In the genomic region with DNA sequence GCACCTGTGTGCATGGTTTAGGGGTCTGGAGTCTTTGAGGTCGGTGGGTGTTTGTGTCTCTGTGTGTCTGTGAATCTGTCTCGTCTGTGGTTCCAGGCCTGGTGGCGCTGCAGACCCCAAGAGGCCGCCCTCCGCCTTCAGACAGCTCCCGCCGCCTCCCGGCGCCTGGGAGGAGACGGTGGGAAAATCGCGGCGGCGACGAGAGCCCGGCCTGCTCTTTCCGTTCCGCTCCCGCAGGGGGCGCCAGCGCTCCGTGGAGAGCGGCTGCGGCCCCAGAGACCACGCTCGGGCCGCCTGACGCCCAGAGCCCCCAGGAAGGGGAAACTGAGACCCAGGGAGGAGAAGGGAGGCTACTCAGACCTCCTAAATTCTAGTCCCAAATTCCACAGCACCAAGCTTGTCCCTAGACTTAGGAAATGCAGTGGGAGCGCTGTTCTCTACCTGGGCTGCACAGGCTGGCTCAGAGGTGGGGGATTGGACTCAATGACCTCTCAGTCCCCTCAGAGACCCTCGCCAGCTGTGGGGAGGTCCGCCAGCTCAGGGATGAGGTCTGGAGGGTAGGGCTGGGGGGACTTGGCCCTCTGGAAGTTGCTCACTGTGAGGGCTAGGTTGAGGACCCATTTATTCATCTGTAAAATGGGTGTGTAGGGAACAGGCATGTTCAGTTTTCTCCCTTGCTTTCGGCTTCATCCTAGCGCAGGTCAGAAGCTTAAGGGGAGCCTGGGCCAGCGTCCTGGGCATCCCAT, we compare ENCODE assay signal across 8 cellular contexts. TPM values are rescaled to one million over a fixed set of nuclear protein-coding genes. Genes with fewer than 3 reads are reported as not detected.
A peak's percentile ranks its signal among the peaks of the same experiment; 100 is the strongest.
DNase-seq lines count a peak whose midpoint lies in the region; ATAC-seq and TF ChIP-seq lines count a peak whose summit lies in the region.

No MANE protein-coding gene starts in this region.

- H3K9me3 ChIP-seq in CD4-positive, CD25-positive, alpha-beta regulatory T cell (ENCODE audit: control insufficient read depth in 2 of 2, low read length in 2 of 2), result no peaks in the 10 kb centered on the region
- H3K9me3 ChIP-seq in Peyer's patch (no peaks in the 10 kb centered on the region), smooth muscle cell (replicated peaks; ENCODE audit: low read depth) (no peaks in the 10 kb centered on the region)

- H3K4me2 ChIP-seq in smooth muscle cell, result peak overlapping the region; percentile 59

- no peak overlapping the region for H3K27ac Mint-ChIP-seq in CD4-positive, CD25-positive, alpha-beta regulatory T cell
- H3K27ac Mint-ChIP-seq in activated naive CD8-positive, alpha-beta T cell treated with anti-CD3 and anti-CD28 coated beads, Interleukin-2, amount 10 ng/mL, durations not matched to agents 7 days and 5 days, result no peak overlapping the region

- H3K4me1 Mint-ChIP-seq in CD4-positive, CD25-positive, alpha-beta regulatory T cell, result peaks cover 0 to 10% (median under 1%) of the 10 kb centered on the region in 4 donors
- no peaks in the 10 kb centered on the region for H3K4me1 Mint-ChIP-seq in activated naive CD8-positive, alpha-beta T cell treated with anti-CD3 and anti-CD28 coated beads, Interleukin-2, amount 10 ng/mL, durations not matched to agents 7 days and 5 days

- WGBS in smooth muscle cell (ENCODE audit: low lambda C conversion rate), result 13% methylated on average over 33 of the region's 34 CpGs

- peaks cover 8% of the 10 kb centered on the region for H3K27me3 ChIP-seq in CD4-positive, CD25-positive, alpha-beta regulatory T cell (ENCODE audit: control insufficient read depth, insufficient read depth, low read length)
- H3K27me3 ChIP-seq in Peyer's patch, result peaks cover 0 to 4% of the 10 kb centered on the region in 2 donors
- no peaks in the 10 kb centered on the region for H3K27me3 ChIP-seq in smooth muscle cell (ENCODE audit: low read depth)

- no peak overlapping the region for H2AFZ ChIP-seq in smooth muscle cell (ENCODE audit: low read depth)

- TF ChIP-seq POLR2A in Peyer's patch (IDR thresholded peaks at IDR 0.05), result no peak

- TF ChIP-seq CTCF in Peyer's patch (IDR thresholded peaks at IDR 0.05) (peak; percentile 59 to 83 (median 80)), smooth muscle cell (IDR thresholded peaks at IDR 0.05; ENCODE audit: borderline replicate concordance, insufficient read depth, poor library complexity, severe bottlenecking) (peak; percentile 97)

- H3K4me3 Mint-ChIP-seq in CD4-positive, CD25-positive, alpha-beta regulatory T cell, result no peak overlapping the region
- H3K4me3 Mint-ChIP-seq in activated naive CD8-positive, alpha-beta T cell treated with anti-CD3 and anti-CD28 coated beads, Interleukin-2, amount 10 ng/mL, durations not matched to agents 7 days and 5 days, result no peak overlapping the region

- peaks cover 0 to 6% (median 0%) of the 10 kb centered on the region in 7 donors for H3K9me3 Mint-ChIP-seq in CD4-positive, CD25-positive, alpha-beta regulatory T cell
- no peaks in the 10 kb centered on the region for H3K9me3 Mint-ChIP-seq in activated naive CD8-positive, alpha-beta T cell treated with anti-CD3 and anti-CD28 coated beads, Interleukin-2, amount 10 ng/mL, durations not matched to agents 7 days and 5 days

- CTCF ChIA-PET in HEK293T (lab: Yijun Ruan, JAX), result interaction anchor here (0.6 to 1.2 kb wide), 6 partner anchors 10 to 445 kb away, joined by 3 to 6 read pairs (median 3); no protein-coding TSS in a partner anchor

- H3K36me3 ChIP-seq in CD4-positive, CD25-positive, alpha-beta regulatory T cell (ENCODE audit: control insufficient read depth, insufficient read depth, low read length), result no peaks in the 10 kb centered on the region
- H3K36me3 ChIP-seq in Peyer's patch, result no peaks in the 10 kb centered on the region
- H3K36me3 ChIP-seq in smooth muscle cell (ENCODE audit: low read depth), result no peaks in the 10 kb centered on the region

- no peak for ATAC-seq in CD4-positive, CD25-positive, alpha-beta regulatory T cell (ENCODE audit: low read depth in 2 of 2)
- ATAC-seq in activated naive CD8-positive, alpha-beta T cell treated with anti-CD3 and anti-CD28 coated beads, Interleukin-2, amount 10 ng/mL, durations not matched to agents 7 days and 5 days (ENCODE audit: low read depth), result no peak
- ATAC-seq in HG03521 (IDR thresholded peaks at IDR 0.05; ENCODE audit: unreplicated experiment), result no peak

- no peaks in the 10 kb centered on the region for H3K79me2 ChIP-seq in smooth muscle cell (ENCODE audit: low read depth)

- H3K27ac ChIP-seq in CD4-positive, CD25-positive, alpha-beta regulatory T cell (ENCODE audit: insufficient read depth, low read length, poor library complexity, severe bottlenecking), result no peak overlapping the region
- H3K27ac ChIP-seq in Peyer's patch (no peak overlapping the region), smooth muscle cell (ENCODE audit: low read depth) (no peak overlapping the region)

- H3F3A ChIP-seq in smooth muscle cell (ENCODE audit: low read depth), result no peaks in the 10 kb centered on the region

- peaks cover 36% of the 10 kb centered on the region for H3K27me3 Mint-ChIP-seq in CD4-positive, CD25-positive, alpha-beta regulatory T cell
- H3K27me3 Mint-ChIP-seq in activated naive CD8-positive, alpha-beta T cell treated with anti-CD3 and anti-CD28 coated beads, Interleukin-2, amount 10 ng/mL, durations not matched to agents 7 days and 5 days, result peaks cover 46% of the 10 kb centered on the region

- no peaks in the 10 kb centered on the region for H4K20me1 ChIP-seq in smooth muscle cell (ENCODE audit: low read depth)

- H3K9ac ChIP-seq in smooth muscle cell (ENCODE audit: low read depth), result no peak overlapping the region

- POLR2A ChIA-PET in HEK293T (lab: Yijun Ruan, JAX), result no interaction called here
- POLR2A ChIA-PET in activated naive CD8-positive, alpha-beta T cell treated with anti-CD3 and anti-CD28 coated beads, Interleukin-2, amount 10 ng/mL, durations not matched to agents 7 days and 5 days (lab: Charles Lee), result no interaction called here

- H3K36me3 Mint-ChIP-seq in CD4-positive, CD25-positive, alpha-beta regulatory T cell, result no peaks in the 10 kb centered on the region
- H3K36me3 Mint-ChIP-seq in activated naive CD8-positive, alpha-beta T cell treated with anti-CD3 and anti-CD28 coated beads, Interleukin-2, amount 10 ng/mL, durations not matched to agents 7 days and 5 days, result no peaks in the 10 kb centered on the region

- no peak overlapping the region for H3K4me3 ChIP-seq in CD4-positive, CD25-positive, alpha-beta regulatory T cell (ENCODE audit: low read depth, low read length)
- H3K4me3 ChIP-seq in Peyer's patch (no peak overlapping the region), smooth muscle cell (no peak overlapping the region)

- no peaks in the 10 kb centered on the region for H3K4me1 ChIP-seq in CD4-positive, CD25-positive, alpha-beta regulatory T cell (ENCODE audit: control insufficient read depth, insufficient read depth, low read length, poor library complexity, severe bottlenecking)
- H3K4me1 ChIP-seq in Peyer's patch (peaks cover 0 to 8% (median 0%) of the 10 kb centered on the region in 4 donors), smooth muscle cell (ENCODE audit: low read depth) (peaks cover 20% of the 10 kb centered on the region)

- peak in 2 of 3 donors; percentile 9 to 17 for DNase-seq in CD4-positive, CD25-positive, alpha-beta regulatory T cell
- DNase-seq in HEK293T (ENCODE audit: extremely low spot score), result peak; percentile 85
- peak; percentile 19 to 66 (median 56) for DNase-seq in Peyer's patch
- DNase-seq in activated naive CD8-positive, alpha-beta T cell treated with anti-CD3 and anti-CD28 coated beads, Interleukin-2, amount 10 ng/mL, durations not matched to agents 7 days and 5 days, result peak; percentile 71
- peak; percentile 69 for DNase-seq in hepatic stellate cell (ENCODE audit: low spot score)
- peak; percentile 4 for DNase-seq in smooth muscle cell (lab: John Stamatoyannopoulos, UW; ENCODE audit: unreplicated experiment)
- no peak for DNase-seq in ureter (ENCODE audit: low spot score)

TF ChIP-seq in HEK293T, 16 proteins besides CTCF, POLR2A, EP300 and RAD21:
- TF ChIP-seq BHLHE40 (IDR thresholded peaks at IDR 0.05; ENCODE audit: borderline replicate concordance), result no peak
- no peak for TF ChIP-seq HDGF (IDR thresholded peaks at IDR 0.05; ENCODE audit: borderline replicate concordance)
- no peak for TF ChIP-seq SUZ12 (IDR thresholded peaks at IDR 0.05)
- no peak for TF ChIP-seq LEF1 (IDR thresholded peaks at IDR 0.05; ENCODE audit: borderline replicate concordance)
- no peak for TF ChIP-seq FOXM1 (IDR thresholded peaks at IDR 0.05; ENCODE audit: borderline replicate concordance)
- TF ChIP-seq L3MBTL2 (conservative IDR thresholded peaks at IDR 0.05), result no peak
- no peak for TF ChIP-seq FOXA1 (IDR thresholded peaks at IDR 0.05)
- TF ChIP-seq ELF4 (IDR thresholded peaks at IDR 0.05), result no peak
- no peak for TF ChIP-seq NFRKB (IDR thresholded peaks at IDR 0.05)
- no peak for TF ChIP-seq TARDBP (IDR thresholded peaks at IDR 0.05)
- TF ChIP-seq CTBP1 (IDR thresholded peaks at IDR 0.05; ENCODE audit: borderline replicate concordance), result no peak
- no peak for TF ChIP-seq ARNT (IDR thresholded peaks at IDR 0.05)
- TF ChIP-seq, protein P1, sequence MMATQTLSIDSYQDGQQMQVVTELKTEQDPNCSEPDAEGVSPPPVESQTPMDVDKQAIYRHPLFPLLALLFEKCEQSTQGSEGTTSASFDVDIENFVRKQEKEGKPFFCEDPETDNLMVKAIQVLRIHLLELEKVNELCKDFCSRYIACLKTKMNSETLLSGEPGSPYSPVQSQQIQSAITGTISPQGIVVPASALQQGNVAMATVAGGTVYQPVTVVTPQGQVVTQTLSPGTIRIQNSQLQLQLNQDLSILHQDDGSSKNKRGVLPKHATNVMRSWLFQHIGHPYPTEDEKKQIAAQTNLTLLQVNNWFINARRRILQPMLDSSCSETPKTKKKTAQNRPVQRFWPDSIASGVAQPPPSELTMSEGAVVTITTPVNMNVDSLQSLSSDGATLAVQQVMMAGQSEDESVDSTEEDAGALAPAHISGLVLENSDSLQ (IDR thresholded peaks at IDR 0.05), result no peak

RNA-seq across cellular contexts. Expression of a gene that starts 36.9 kb away (rescaled TPM):
- 67.8 TPM for total RNA-seq in CD4-positive, CD25-positive, alpha-beta regulatory T cell
- polyA plus RNA-seq in CD4-positive, CD25-positive, alpha-beta regulatory T cell, result 10 to 100 TPM; 76.0 to 85.0 (median 81.5) TPM
- 100 to 1,000 TPM in 3 of 4 donors, 10 to 100 TPM in 1; 44.6 to 129 (median 118) TPM for total RNA-seq in Peyer's patch
- total RNA-seq in activated naive CD8-positive, alpha-beta T cell treated with anti-CD3 and anti-CD28 coated beads, Interleukin-2, amount 10 ng/mL, durations not matched to agents 7 days and 5 days, result 10 to 100 TPM; 51.0 to 54.6 TPM
- 45.9 and 50.7 TPM in 2 replicates for total RNA-seq in smooth muscle cell
- 34.2 and 49.2 TPM in 2 replicates for polyA plus RNA-seq in smooth muscle cell
- 178 TPM for total RNA-seq in ureter

RNA-seq across cellular contexts. Expression of a gene that starts 43.5 kb away (rescaled TPM):
- total RNA-seq in CD4-positive, CD25-positive, alpha-beta regulatory T cell, result not detected
- not detected for polyA plus RNA-seq in CD4-positive, CD25-positive, alpha-beta regulatory T cell
- not detected for total RNA-seq in Peyer's patch
- total RNA-seq in activated naive CD8-positive, alpha-beta T cell treated with anti-CD3 and anti-CD28 coated beads, Interleukin-2, amount 10 ng/mL, durations not matched to agents 7 days and 5 days, result under 1 TPM in 1 of 2 experiments, not detected in 1; 0.58 TPM
- 6.5 TPM in 1 of 2 replicates, not detected in the other for total RNA-seq in smooth muscle cell
- polyA plus RNA-seq in smooth muscle cell, result 0.22 and 0.35 TPM in 2 replicates
- 0.52 TPM for total RNA-seq in ureter
